In genomic region chr5:10724799-10725507, GRCh38 we compare ENCODE assay signal across 9 cellular contexts. TPM values are rescaled to one million over a fixed set of nuclear protein-coding genes. Genes with fewer than 3 reads are reported as not detected.
DNase-seq lines count a peak whose midpoint lies in the region; TF ChIP-seq lines count a peak whose summit lies in the region.
"Had no signal": no experiment of that assay in that cellular context is flagged by ENCODE, and none has a peak within 500 bp of the region (broad histone marks: within the 10 kb centered on the region; RNA-seq: fewer than 3 reads in every experiment).

No MANE protein-coding gene starts in this region.

- H3K9ac ChIP-seq in adipocyte (ENCODE audit: low read length): peak overlapping the region; percentile 59
- H3K9ac ChIP-seq in subcutaneous abdominal adipose tissue (ENCODE audit: low read length in 5 of 5): no peak overlapping the region

- H3K9me3 Mint-ChIP-seq in activated naive CD8-positive, alpha-beta T cell treated with anti-CD3 and anti-CD28 coated beads for 36 hours: no peaks in the 10 kb centered on the region

- H3K27ac ChIP-seq in left ventricle myocardium inferior (replicated peaks) (peak overlapping the region; percentile 82), subcutaneous abdominal adipose tissue (ENCODE audit: low read depth, low read length) (peak overlapping the region; percentile 25)

- intact Hi-C loops in left ventricle myocardium inferior (cut with micrococcal nuclease): no loop called here

- H3K4me1 ChIP-seq in adipocyte (ENCODE audit: control insufficient read depth, insufficient read depth, low read length): peaks cover 18% of the 10 kb centered on the region
- peaks cover 45% of the 10 kb centered on the region for H3K4me1 ChIP-seq in left ventricle myocardium inferior
- H3K4me1 ChIP-seq in subcutaneous abdominal adipose tissue (ENCODE audit: control insufficient read depth in 5 of 5, insufficient read depth in 5 of 5, low read length in 5 of 5): peaks cover 0 to 28% (median 12%) of the 10 kb centered on the region in 5 donors

- H3K36me3 Mint-ChIP-seq in activated naive CD8-positive, alpha-beta T cell treated with anti-CD3 and anti-CD28 coated beads for 36 hours: peaks cover 32% of the 10 kb centered on the region

- peaks cover 20% of the 10 kb centered on the region for H3K4me1 Mint-ChIP-seq in activated naive CD8-positive, alpha-beta T cell treated with anti-CD3 and anti-CD28 coated beads for 36 hours

- no peak overlapping the region for H3K27ac Mint-ChIP-seq in activated naive CD8-positive, alpha-beta T cell treated with anti-CD3 and anti-CD28 coated beads for 36 hours

- H3K27me3 ChIP-seq in adipocyte (replicated peaks; ENCODE audit: control insufficient read depth, insufficient read depth, low read length) (no peaks in the 10 kb centered on the region), left ventricle myocardium inferior (ENCODE audit: low read depth) (no peaks in the 10 kb centered on the region), subcutaneous abdominal adipose tissue (ENCODE audit: control insufficient read depth in 5 of 5, insufficient read depth in 4 of 5, low read length in 5 of 5) (no peaks in the 10 kb centered on the region)

- no peak overlapping the region for H3K4me3 Mint-ChIP-seq in activated naive CD8-positive, alpha-beta T cell treated with anti-CD3 and anti-CD28 coated beads for 36 hours

- peak; percentile 54 for DNase-seq in HPDE6-E6E7 (ENCODE audit: extremely low spot score)
- peak; percentile 79 for DNase-seq in adipocyte (ENCODE audit: low read depth)
- DNase-seq in left ventricle myocardium inferior: peak; percentile 65
- DNase-seq in stimulated activated CD4-positive, alpha-beta T cell treated with anti-CD3 and anti-CD28 coated beads, Interleukin-2, amount 100 ng/mL, for 24 hours: no peak
- DNase-seq in activated naive CD8-positive, alpha-beta T cell treated with anti-CD3 and anti-CD28 coated beads for 36 hours: no peak
- DNase-seq in NCI-H1417 (lab: John Stamatoyannopoulos, UW): no peak
- DNase-seq in activated T-cell treated with anti-CD3 and anti-CD28 coated beads, Interleukin-2, amount 50 U/mL, for 1 hour: no peak
- DNase-seq: activated CD4-positive, alpha-beta T cell treated with anti-CD3 and anti-CD28 coated beads, Interleukin-2, amount 50 U/mL, for 4 hours had no signal

- H3K9me3 ChIP-seq in adipocyte (ENCODE audit: control insufficient read depth, low read length): no peaks in the 10 kb centered on the region
- no peaks in the 10 kb centered on the region for H3K9me3 ChIP-seq in left ventricle myocardium inferior (replicated peaks)
- H3K9me3 ChIP-seq in subcutaneous abdominal adipose tissue (ENCODE audit: control insufficient read depth in 5 of 5, low read length in 5 of 5): no peaks in the 10 kb centered on the region

- TF ChIP-seq CTCF in left ventricle myocardium inferior (IDR thresholded peaks at IDR 0.05; ENCODE audit: borderline replicate concordance): peak; percentile 49

- H3K36me3 ChIP-seq in adipocyte (ENCODE audit: control insufficient read depth, insufficient read depth, low read length, severe bottlenecking) (no peaks in the 10 kb centered on the region), left ventricle myocardium inferior (peaks cover 6% of the 10 kb centered on the region), subcutaneous abdominal adipose tissue (ENCODE audit: control insufficient read depth in 5 of 5, insufficient read depth in 5 of 5, low read length in 5 of 5) (peaks cover 0 to 3% (median 2%) of the 10 kb centered on the region in 5 donors)

- no peaks in the 10 kb centered on the region for H3K27me3 Mint-ChIP-seq in activated naive CD8-positive, alpha-beta T cell treated with anti-CD3 and anti-CD28 coated beads for 36 hours

- peak overlapping the region; percentile 63 for H3K4me3 ChIP-seq in adipocyte (ENCODE audit: low read length)
- H3K4me3 ChIP-seq in left ventricle myocardium inferior: peak overlapping the region; percentile 21
- H3K4me3 ChIP-seq in subcutaneous abdominal adipose tissue (ENCODE audit: low read depth in 1 of 5, low read length in 5 of 5): peak overlapping the region in 3 of 5 donors; percentile 13 to 37 (median 15)

RNA-seq across cellular contexts. Expression of gene DAP, which starts 36.1 kb away (rescaled TPM):
- total RNA-seq in left ventricle myocardium inferior: 22.9 TPM
- total RNA-seq in activated naive CD8-positive, alpha-beta T cell treated with anti-CD3 and anti-CD28 coated beads for 36 hours: 10 to 100 TPM; 53.2 to 53.4 TPM

Comparison
In these comparisons a context has a peak if more than half of its experiments do, and no peak if none do; other contexts are left out.
1. DNase-seq: peak in HPDE6-E6E7 (single experiment), adipocyte (single experiment) and left ventricle myocardium inferior (single experiment); none in stimulated activated CD4-positive, alpha-beta T cell treated with anti-CD3 and anti-CD28 coated beads, Interleukin-2, amount 100 ng/mL, for 24 hours (0 of 2), activated naive CD8-positive, alpha-beta T cell treated with anti-CD3 and anti-CD28 coated beads for 36 hours (single experiment), NCI-H1417 (0 of 3) and activated T-cell treated with anti-CD3 and anti-CD28 coated beads, Interleukin-2, amount 50 U/mL, for 1 hour (single experiment).
2. Peak in every context shown above with its lines, with median percentiles within 50 percentile points of each other: H3K4me3 ChIP-seq.